ENCODE assay signal across 8 cellular contexts in the genomic region with DNA sequence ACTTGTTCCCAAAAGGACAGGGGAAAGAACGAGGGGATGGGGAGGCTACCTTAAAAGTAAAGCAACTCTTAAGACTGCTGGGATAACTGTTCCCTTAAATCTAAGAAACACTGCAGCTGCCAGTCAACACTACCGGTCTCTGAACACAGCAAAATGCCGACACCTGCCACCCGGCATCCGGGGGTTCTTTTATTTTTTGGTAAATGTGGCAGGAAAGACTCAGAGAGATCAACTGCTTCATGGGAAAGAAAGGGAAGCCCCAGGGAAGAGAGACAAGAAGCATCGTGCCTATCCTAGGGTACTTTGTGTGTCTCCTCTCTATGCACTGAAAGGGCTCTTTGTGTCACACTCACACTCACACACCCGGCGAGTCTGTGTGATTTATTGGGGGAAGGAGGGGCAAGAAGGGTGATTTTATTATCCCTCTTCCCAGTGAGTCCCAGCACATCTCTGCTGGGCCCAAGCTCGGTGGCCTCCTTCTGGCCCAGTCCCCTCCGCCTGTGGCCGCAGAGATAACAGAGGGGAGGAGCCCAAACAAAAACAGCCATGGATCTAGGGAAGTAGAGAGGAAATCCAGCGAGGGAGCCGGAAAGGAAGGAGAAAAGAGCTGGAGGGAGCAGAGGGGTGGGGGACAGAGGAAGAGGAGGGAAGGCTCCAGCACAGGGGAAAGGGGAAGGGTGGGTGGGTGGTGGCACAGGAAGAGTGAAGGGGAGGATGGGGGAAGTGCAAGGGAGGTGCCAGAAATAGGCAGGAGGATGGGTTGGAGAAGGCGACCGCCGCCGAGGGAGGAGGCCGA. TPM values are rescaled to one million over a fixed set of nuclear protein-coding genes. Genes with fewer than 3 reads are reported as not detected.
DNase-seq lines count a peak whose midpoint lies in the region; ATAC-seq lines count a peak whose summit lies in the region.

No MANE protein-coding gene starts in this region.

- peak overlapping the region; percentile 93 to 94 for H3K27ac Mint-ChIP-seq in activated naive CD4-positive, alpha-beta T cell treated with anti-CD3 and anti-CD28 coated beads, Interleukin-2, amount 50 U/mL, for 72 hours

- H3K36me3 ChIP-seq in neuron (ENCODE audit: insufficient read depth, low read length) = peaks cover 4% of the 10 kb centered on the region

- no peak overlapping the region for H2AFZ ChIP-seq in neuron (ENCODE audit: low read depth, low read length)

- no peaks in the 10 kb centered on the region for H3K9me3 Mint-ChIP-seq in activated naive CD4-positive, alpha-beta T cell treated with anti-CD3 and anti-CD28 coated beads, Interleukin-2, amount 50 U/mL, for 72 hours

- ATAC-seq in activated naive CD4-positive, alpha-beta T cell treated with anti-CD3 and anti-CD28 coated beads, Interleukin-2, amount 50 U/mL, for 72 hours = no peak
- no peak for ATAC-seq in GM19035 (IDR thresholded peaks at IDR 0.05; ENCODE audit: unreplicated experiment)

- no peaks in the 10 kb centered on the region for H3K27me3 ChIP-seq in neuron (ENCODE audit: insufficient read depth, low read length)

- peak; percentile 8 for DNase-seq in NOMO-1 treated with dmso at 0.1 percent for 144 hours (lab: John Stamatoyannopoulos, UW; ENCODE audit: unreplicated experiment)
- DNase-seq in NOMO-1 treated with DMSO at 0.1 percent for 48 hours (lab: John Stamatoyannopoulos, UW; ENCODE audit: unreplicated experiment) = no peak
- peak; percentile 72 for DNase-seq in NCI-H146 treated with DMSO at 0.1 percent for 48 hours (lab: John Stamatoyannopoulos, UW; ENCODE audit: unreplicated experiment)
- peak in 1 of 2 donors; percentile 43 for DNase-seq in activated naive CD4-positive, alpha-beta T cell treated with anti-CD3 and anti-CD28 coated beads, Interleukin-2, amount 50 U/mL, for 72 hours (ENCODE audit: low spot score in 2 of 2)
- DNase-seq in glomerular visceral epithelial cell (ENCODE audit: extremely low spot score) = peak; percentile 29
- no peak for DNase-seq in NCI-H446 treated with DMSO at 0.1 percent for 48 hours (lab: John Stamatoyannopoulos, UW)

- H3K36me3 Mint-ChIP-seq in activated naive CD4-positive, alpha-beta T cell treated with anti-CD3 and anti-CD28 coated beads, Interleukin-2, amount 50 U/mL, for 72 hours = peaks cover 39 to 42% of the 10 kb centered on the region in 2 donors

- peaks cover 28% of the 10 kb centered on the region for H3K4me1 ChIP-seq in neuron (ENCODE audit: insufficient read depth, low read length)

- no peaks in the 10 kb centered on the region for H3K9me3 ChIP-seq in neuron (ENCODE audit: low read length)

- peak overlapping the region; percentile 64 for H3K4me3 ChIP-seq in neuron (ENCODE audit: low read length)

RNA-seq across cellular contexts. Expression of a gene that starts 1.3 kb away (rescaled TPM):
- total RNA-seq in activated naive CD4-positive, alpha-beta T cell treated with anti-CD3 and anti-CD28 coated beads, Interleukin-2, amount 50 U/mL, for 72 hours = 100 to 1,000 TPM; 287 to 304 TPM

Comparison
In these comparisons a context has a peak if more than half of its experiments do, and no peak if none do; other contexts are left out.
1. DNase-seq: peak in NOMO-1 treated with dmso at 0.1 percent for 144 hours (single experiment), NCI-H146 treated with DMSO at 0.1 percent for 48 hours (single experiment) and glomerular visceral epithelial cell (single experiment); none in NOMO-1 treated with DMSO at 0.1 percent for 48 hours (single experiment) and NCI-H446 treated with DMSO at 0.1 percent for 48 hours (single experiment).